ENCODE assay signal across 18 cellular contexts in genomic region chr4:51862199-51862598, GRCh38. TPM values are rescaled to one million over a fixed set of nuclear protein-coding genes. Genes with fewer than 3 reads are reported as not detected.
DNase-seq lines count a peak whose midpoint lies in the region; ATAC-seq, FAIRE-seq and TF ChIP-seq lines count a peak whose summit lies in the region.
"Had no signal": no experiment of that assay in that cellular context is flagged by ENCODE, and none has a peak within 500 bp of the region (broad histone marks: within the 10 kb centered on the region; RNA-seq: fewer than 3 reads in every experiment).

No MANE protein-coding gene starts in this region.

- no peak for TF ChIP-seq POLR2A in GM12892 (IDR thresholded peaks at IDR 0.05; ENCODE audit: low read depth, low read length)

- H3K27ac ChIP-seq in HUES6 (ENCODE audit: low read depth, low read length) = no peak overlapping the region; the same call in 1 of the 2 replicates
- H3K27ac ChIP-seq in neural progenitor cell = peak overlapping the region; percentile 70
- H3K27ac ChIP-seq in skeletal muscle tissue (ENCODE audit: low read depth, low read length) = no peak overlapping the region
- H3K27ac ChIP-seq: GM23248 had no signal

- no peak overlapping the region for H3K27ac Mint-ChIP-seq in neural progenitor cell
- H3K27ac Mint-ChIP-seq in activated T-helper 2 cell treated with anti-CD3 and anti-CD28 coated beads, Interferon-gamma antibody, Interleukin-2, Interleukin-4, amounts not matched to agents 10 μg/mL and 5 μg/mL and 100 μg/mL, durations not matched to agents 14 hours and 24 hours and 36 hours = no peak overlapping the region
- H3K27ac Mint-ChIP-seq: HFFc6 had no signal

- peaks cover 75% of the 10 kb centered on the region for H4K20me1 ChIP-seq in neural progenitor cell (ENCODE audit: low read depth)

- peaks cover 14% of the 10 kb centered on the region for H3K4me1 Mint-ChIP-seq in neural progenitor cell
- H3K4me1 Mint-ChIP-seq in activated T-helper 2 cell treated with anti-CD3 and anti-CD28 coated beads, Interferon-gamma antibody, Interleukin-2, Interleukin-4, amounts not matched to agents 10 μg/mL and 5 μg/mL and 100 μg/mL, durations not matched to agents 14 hours and 24 hours and 36 hours (ENCODE audit: low read depth) = peaks cover 3% of the 10 kb centered on the region

- TF ChIP-seq CTCF in neural progenitor cell (IDR thresholded peaks at IDR 0.05) = no peak

- H3K9me3 ChIP-seq in HUES6 (ENCODE audit: control insufficient read depth, insufficient read depth, low read depth, low read length) (no peaks in the 10 kb centered on the region), neural progenitor cell (ENCODE audit: low read depth) (no peaks in the 10 kb centered on the region), skeletal muscle tissue (ENCODE audit: control insufficient read depth in 3 of 3, low read length in 3 of 3) (no peaks in the 10 kb centered on the region)
- H3K9me3 ChIP-seq: HAP-1 had no signal

- peaks cover 5% of the 10 kb centered on the region for H3F3A ChIP-seq in neural progenitor cell (ENCODE audit: low read depth)

- intact Hi-C loops in left cardiac atrium (cut with DNase I) = no loop called here
- intact Hi-C loops in activated T-helper 2 cell treated with anti-CD3 and anti-CD28 coated beads, Interferon-gamma antibody, Interleukin-2, Interleukin-4, amounts not matched to agents 10 μg/mL and 5 μg/mL and 100 μg/mL, durations not matched to agents 14 hours and 24 hours and 36 hours (cut with micrococcal nuclease) = no loop called here

- peaks cover 97% of the 10 kb centered on the region for H3K79me2 ChIP-seq in neural progenitor cell (ENCODE audit: low read depth)

- H3K4me3 ChIP-seq in HUES6 (ENCODE audit: low read depth, low read length) (no peak overlapping the region), neural progenitor cell (no peak overlapping the region), skeletal muscle tissue (ENCODE audit: low read length in 3 of 3) (peak overlapping the region; percentile 28 to 45 (median 36))
- H3K4me3 ChIP-seq: GM23248, HAP-1 had no signal

- DNase-seq in GM12892 (ENCODE audit: insufficient read length) (no peak), neural progenitor cell (ENCODE audit: low spot score) (no peak), NCI-H2081 treated with DMSO at 0.1 percent for 48 hours (lab: John Stamatoyannopoulos, UW) (no peak), left cardiac atrium (no peak)
- no peak for DNase-seq in activated T-helper 2 cell treated with anti-CD3 and anti-CD28 coated beads, Interferon-gamma antibody, Interleukin-2, Interleukin-4, amounts not matched to agents 10 μg/mL and 5 μg/mL and 100 μg/mL, durations not matched to agents 14 hours and 24 hours and 36 hours (ENCODE audit: low spot score)
- DNase-seq: C1 segment of cervical spinal cord; Calu3; CD4-positive, alpha-beta memory T cell; COR-L47; DMS53; DMS79 treated with DMSO at 0.1 percent for 48 hours; GM23248; HFFc6 had no signal

- no peak for ATAC-seq in left cardiac atrium

- H3K36me3 Mint-ChIP-seq in neural progenitor cell = peaks cover 22% of the 10 kb centered on the region
- H3K36me3 Mint-ChIP-seq in activated T-helper 2 cell treated with anti-CD3 and anti-CD28 coated beads, Interferon-gamma antibody, Interleukin-2, Interleukin-4, amounts not matched to agents 10 μg/mL and 5 μg/mL and 100 μg/mL, durations not matched to agents 14 hours and 24 hours and 36 hours (ENCODE audit: low read depth) = peaks cover 20% of the 10 kb centered on the region

- peak; percentile 17 for FAIRE-seq in GM12892 (lab: Jason Lieb, UNC)
- FAIRE-seq: G401.6, GM19239 had no signal

- H3K9ac ChIP-seq in HUES6 (ENCODE audit: low read length) (peak overlapping the region; percentile 20), neural progenitor cell (no peak overlapping the region), skeletal muscle tissue (ENCODE audit: low read depth in 1 of 3, low read length in 3 of 3) (peak overlapping the region; percentile 8 to 55 (median 36))
- H3K9ac ChIP-seq: GM23248 had no signal

- no peak overlapping the region for H2AFZ ChIP-seq in neural progenitor cell (replicated peaks)
- H2AFZ ChIP-seq: GM23248 had no signal

- H3K27me3 ChIP-seq in HUES6 (ENCODE audit: control insufficient read depth, insufficient read depth, low read length) = no peaks in the 10 kb centered on the region
- H3K27me3 ChIP-seq in neural progenitor cell = no peaks in the 10 kb centered on the region
- H3K27me3 ChIP-seq in skeletal muscle tissue (ENCODE audit: control insufficient read depth in 3 of 3, insufficient read depth in 3 of 3, low read length in 3 of 3) = no peaks in the 10 kb centered on the region

- H3K36me3 ChIP-seq in HUES6 (ENCODE audit: control insufficient read depth, insufficient read depth, low read length) (peaks cover 38% of the 10 kb centered on the region), neural progenitor cell (peaks cover 14% of the 10 kb centered on the region), skeletal muscle tissue (ENCODE audit: control insufficient read depth in 3 of 3, insufficient read depth in 3 of 3, low read length in 3 of 3) (peaks cover 13 to 27% (median 23%) of the 10 kb centered on the region in 3 donors)

- H3K9me3 Mint-ChIP-seq in neural progenitor cell = no peaks in the 10 kb centered on the region
- H3K9me3 Mint-ChIP-seq in activated T-helper 2 cell treated with anti-CD3 and anti-CD28 coated beads, Interferon-gamma antibody, Interleukin-2, Interleukin-4, amounts not matched to agents 10 μg/mL and 5 μg/mL and 100 μg/mL, durations not matched to agents 14 hours and 24 hours and 36 hours = no peaks in the 10 kb centered on the region
- H3K9me3 Mint-ChIP-seq: CD4-positive, alpha-beta memory T cell; HFFc6 had no signal

- no peaks in the 10 kb centered on the region for H3K27me3 Mint-ChIP-seq in neural progenitor cell (ENCODE audit: insufficient read depth, low read depth)
- no peaks in the 10 kb centered on the region for H3K27me3 Mint-ChIP-seq in activated T-helper 2 cell treated with anti-CD3 and anti-CD28 coated beads, Interferon-gamma antibody, Interleukin-2, Interleukin-4, amounts not matched to agents 10 μg/mL and 5 μg/mL and 100 μg/mL, durations not matched to agents 14 hours and 24 hours and 36 hours (ENCODE audit: low read depth)
- H3K27me3 Mint-ChIP-seq: CD4-positive, alpha-beta memory T cell had no signal

- H3K4me1 ChIP-seq in HUES6 (ENCODE audit: control insufficient read depth, insufficient read depth, low read length) (peaks cover 3% of the 10 kb centered on the region), neural progenitor cell (peaks cover 49% of the 10 kb centered on the region), skeletal muscle tissue (ENCODE audit: control insufficient read depth in 3 of 3, insufficient read depth in 3 of 3, low read length in 3 of 3) (peaks cover 15 to 24% (median 17%) of the 10 kb centered on the region in 3 donors)

- H3K4me3 Mint-ChIP-seq in neural progenitor cell = no peak overlapping the region
- H3K4me3 Mint-ChIP-seq in activated T-helper 2 cell treated with anti-CD3 and anti-CD28 coated beads, Interferon-gamma antibody, Interleukin-2, Interleukin-4, amounts not matched to agents 10 μg/mL and 5 μg/mL and 100 μg/mL, durations not matched to agents 14 hours and 24 hours and 36 hours (ENCODE audit: low read depth) = no peak overlapping the region
- H3K4me3 Mint-ChIP-seq: CD4-positive, alpha-beta memory T cell; HFFc6 had no signal

- no peak overlapping the region for H3K4me2 ChIP-seq in neural progenitor cell

RNA-seq across cellular contexts. Expression of gene DCUN1D4, which starts 19.2 kb away (rescaled TPM):
- 13.5 TPM for polyA plus RNA-seq in GM12892 (2012; ENCODE audit: missing spikeins)
- total RNA-seq in neural progenitor cell (ENCODE audit: low replicate concordance) (98.7 and 180 TPM in 2 replicates), skeletal muscle tissue (28.2 TPM), left cardiac atrium (10 to 100 TPM; 49.1 to 50.9 TPM)
- total RNA-seq in activated T-helper 2 cell treated with anti-CD3 and anti-CD28 coated beads, Interferon-gamma antibody, Interleukin-2, Interleukin-4, amounts not matched to agents 10 μg/mL and 5 μg/mL and 100 μg/mL, durations not matched to agents 14 hours and 24 hours and 36 hours = 31.5 and 32.6 TPM in 2 replicates

Comparison
In these comparisons a context has a peak if more than half of its experiments do, and no peak if none do; other contexts are left out.
1. H3K4me3 ChIP-seq: peak in skeletal muscle tissue (3 of 3); none in HUES6 (single experiment) and neural progenitor cell (single experiment).